29 cellular contexts compared by ENCODE assay signal in the genomic region with DNA sequence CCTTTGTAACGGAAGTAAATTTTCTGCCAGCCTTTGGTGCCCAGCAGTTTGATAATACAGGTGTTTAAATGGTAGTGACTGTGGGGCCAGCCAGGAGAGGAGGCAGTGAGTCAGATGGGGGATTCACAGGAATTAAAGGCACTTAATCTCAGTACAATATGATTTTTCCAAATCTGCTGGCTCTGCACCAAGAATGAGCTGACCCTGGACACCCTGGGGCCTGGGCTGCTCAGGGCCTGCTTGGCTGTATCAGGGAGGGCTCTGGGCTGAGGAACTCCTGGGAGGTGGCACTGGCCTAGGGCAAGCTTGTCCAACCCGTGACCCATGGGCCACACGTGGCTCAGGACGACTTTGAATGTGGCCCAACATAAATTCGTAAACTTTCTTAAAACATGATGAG.
"Had no signal": no experiment of that assay in that cellular context is flagged by ENCODE, and none has a peak within 500 bp of the region (broad histone marks: within the 10 kb centered on the region; RNA-seq: fewer than 3 reads in every experiment).

No MANE protein-coding gene starts in this region.

- H3K27ac Mint-ChIP-seq: activated CD8-positive, alpha-beta T cell treated with anti-CD3 and anti-CD28 coated beads, Interleukin-2, amount 10 ng/mL, durations not matched to agents 7 days and 5 days; activated naive CD4-positive, alpha-beta T cell treated with anti-CD3 and anti-CD28 coated beads, Interleukin-2, amount 50 U/mL, for 24 hours; activated T-cell treated with anti-CD3 and anti-CD28 coated beads, Interleukin-2, amount 50 U/mL, for 24 hours; activated T-helper 1 cell treated with anti-CD3 and anti-CD28 coated beads, Interleukin-12 subunit alpha, Interleukin-12 subunit beta, Interleukin-2, Interleukin-4 antibody, amounts not matched to agents 30 ng/mL and 10 ng/mL and 1 ng/mL, durations not matched to agents 14 hours and 24 hours and 36 hours had no signal

- H3K27me3 ChIP-seq: ascending aorta, SJCRH30 had no signal

- H3K4me1 Mint-ChIP-seq: activated naive CD4-positive, alpha-beta T cell treated with anti-CD3 and anti-CD28 coated beads, Interleukin-2, amount 50 U/mL, for 24 hours had no signal

- H3K9me3 Mint-ChIP-seq: activated naive CD4-positive, alpha-beta T cell treated with anti-CD3 and anti-CD28 coated beads, Interleukin-2, amount 50 U/mL, for 24 hours; activated T-cell treated with anti-CD3 and anti-CD28 coated beads, Interleukin-2, amount 50 U/mL, for 24 hours; activated T-helper 1 cell treated with anti-CD3 and anti-CD28 coated beads, Interleukin-12 subunit alpha, Interleukin-12 subunit beta, Interleukin-2, Interleukin-4 antibody, amounts not matched to agents 30 ng/mL and 10 ng/mL and 1 ng/mL, durations not matched to agents 14 hours and 24 hours and 36 hours; brain had no signal

- ATAC-seq: activated CD4-positive, CD25-positive, alpha-beta regulatory T cell treated with anti-CD3 and anti-CD28 coated beads, Interleukin-2, amount 50 U/mL, for 24 hours; activated CD8-positive, alpha-beta T cell treated with anti-CD3 and anti-CD28 coated beads, Interleukin-2, amount 10 ng/mL, durations not matched to agents 7 days and 5 days; Panc1 had no signal

- H3K36me3 ChIP-seq: SJCRH30 had no signal

- H3K4me3 ChIP-seq: ascending aorta, SJCRH30 had no signal

- H3K27me3 Mint-ChIP-seq: activated naive CD4-positive, alpha-beta T cell treated with anti-CD3 and anti-CD28 coated beads, Interleukin-2, amount 50 U/mL, for 24 hours; activated T-cell treated with anti-CD3 and anti-CD28 coated beads, Interleukin-2, amount 50 U/mL, for 24 hours; brain had no signal

- H3K9ac ChIP-seq: SK-N-SH had no signal

- H3K9me3 ChIP-seq: ascending aorta, SJCRH30, SK-N-SH had no signal

- DNase-seq: activated CD4-positive, alpha-beta T cell treated with anti-CD3 and anti-CD28 coated beads for 4 hours; activated CD4-positive, alpha-beta T cell treated with anti-CD3 and anti-CD28 coated beads, Interleukin-2, amount 50 U/mL, for 4 hours; activated CD8-positive, alpha-beta memory T cell treated with anti-CD3 and anti-CD28 coated beads, Interleukin-2, amount 50 U/mL, for 48 hours; activated CD8-positive, alpha-beta T cell treated with anti-CD3 and anti-CD28 coated beads, Interleukin-2, amount 10 ng/mL, durations not matched to agents 7 days and 5 days; activated effector memory CD4-positive, alpha-beta T cell treated with Interleukin-2 at 50 U/mL for 16 hours; activated naive CD4-positive, alpha-beta T cell; activated T-cell treated with anti-CD3 and anti-CD28 coated beads, Interleukin-2, amount 50 U/mL, for 24 hours; amniotic stem cell; Kasumi-1; KBM-7; NCI-H146; NCI-H187 treated with DMSO at 0.1 percent for 48 hours; NCI-H2081 treated with DMSO at 0.1 percent for 48 hours; NCI-H2227 treated with DMSO at 0.1 percent for 48 hours; NCI-H446 treated with DMSO at 0.1 percent for 48 hours; NCI-H526; NCI-H82; NK-92 treated with Interleukin-12 subunit alpha and Interleukin-12 subunit beta, amount 100 ng/mL, for 24 hours; OCI-M1; Right ventricle myocardium superior; RPMI8226; SJCRH30; SK-N-SH had no signal

- H3K4me3 Mint-ChIP-seq: activated CD8-positive, alpha-beta T cell treated with anti-CD3 and anti-CD28 coated beads, Interleukin-2, amount 10 ng/mL, durations not matched to agents 7 days and 5 days; activated naive CD4-positive, alpha-beta T cell treated with anti-CD3 and anti-CD28 coated beads, Interleukin-2, amount 50 U/mL, for 24 hours; activated T-cell treated with anti-CD3 and anti-CD28 coated beads, Interleukin-2, amount 50 U/mL, for 24 hours; activated T-helper 1 cell treated with anti-CD3 and anti-CD28 coated beads, Interleukin-12 subunit alpha, Interleukin-12 subunit beta, Interleukin-2, Interleukin-4 antibody, amounts not matched to agents 30 ng/mL and 10 ng/mL and 1 ng/mL, durations not matched to agents 14 hours and 24 hours and 36 hours; brain had no signal

- H3K27ac ChIP-seq: ascending aorta, SJCRH30 had no signal

- H3K4me2 ChIP-seq: SK-N-SH had no signal

- H3K36me3 Mint-ChIP-seq: activated naive CD4-positive, alpha-beta T cell treated with anti-CD3 and anti-CD28 coated beads, Interleukin-2, amount 50 U/mL, for 24 hours had no signal
